15 cellular contexts compared by ENCODE assay signal in genomic region chr17:13385481-13385907, GRCh38.
A peak's percentile ranks its signal among the peaks of the same experiment; 100 is the strongest.
DNase-seq lines count a peak whose midpoint lies in the region; ATAC-seq, FAIRE-seq and TF ChIP-seq lines count a peak whose summit lies in the region.
"Had no signal": no experiment of that assay in that cellular context is flagged by ENCODE, and none has a peak within 500 bp of the region (broad histone marks: within the 10 kb centered on the region; RNA-seq: fewer than 3 reads in every experiment).

No MANE protein-coding gene starts in this region.

- FAIRE-seq in GM12878 (lab: Jason Lieb, UNC) = no peak

- no peak overlapping the region for H3K4me3 ChIP-seq in GM12878
- H3K4me3 ChIP-seq: heart right ventricle had no signal

- H3K4me1 Mint-ChIP-seq in mesothelial cell of epicardium = peaks cover 24% of the 10 kb centered on the region
- H3K4me1 Mint-ChIP-seq: activated CD4-positive, alpha-beta memory T cell treated with anti-CD3 and anti-CD28 coated beads, Interleukin-2, amount 10 ng/mL, durations not matched to agents 7 days and 5 days; B cell; brain; T-helper 17 cell had no signal

- POLR2A ChIA-PET in GM12878 (lab: Charles Lee) = no interaction called here

- H3K4me3 Mint-ChIP-seq in mesothelial cell of epicardium = no peak overlapping the region
- H3K4me3 Mint-ChIP-seq: activated CD4-positive, alpha-beta memory T cell treated with anti-CD3 and anti-CD28 coated beads, Interleukin-2, amount 10 ng/mL, durations not matched to agents 7 days and 5 days; B cell; brain; T-helper 17 cell had no signal

- H3K9me3 Mint-ChIP-seq in mesothelial cell of epicardium = peaks cover 6% of the 10 kb centered on the region
- H3K9me3 Mint-ChIP-seq: activated CD4-positive, alpha-beta memory T cell treated with anti-CD3 and anti-CD28 coated beads, Interleukin-2, amount 10 ng/mL, durations not matched to agents 7 days and 5 days had no signal

- DNase-seq in EH (ENCODE audit: low read depth) (peak; percentile 21), MV-4-11 (lab: John Stamatoyannopoulos, UW) (peak; percentile 82), GM12878 (ENCODE audit: low read depth, low spot score) (no peak), mesothelial cell of epicardium (ENCODE audit: low spot score in 2 of 2, unreplicated experiment in 2 of 2) (no peak)
- no peak for DNase-seq in stimulated activated naive CD4-positive, alpha-beta T cell (lab: John Stamatoyannopoulos, UW)
- DNase-seq: activated CD4-positive, alpha-beta memory T cell treated with anti-CD3 and anti-CD28 coated beads, Interleukin-2, amount 10 ng/mL, durations not matched to agents 7 days and 5 days; activated effector memory CD4-positive, alpha-beta T cell treated with anti-CD3 and anti-CD28 coated beads, Interleukin-2, amount 50 U/mL, for 16 hours; DND-41; heart right ventricle; T-helper 17 cell had no signal

- no peaks in the 10 kb centered on the region for H3K36me3 ChIP-seq in GM12878 (ENCODE audit: control insufficient read depth in 2 of 2, insufficient read depth in 2 of 2, low read length in 1 of 2)
- H3K36me3 ChIP-seq: heart right ventricle had no signal

- no peak overlapping the region for H3K9ac ChIP-seq in GM12878 (ENCODE audit: control insufficient read depth, insufficient read depth, low read length)

- WGBS in GM12878 (ENCODE audit: insufficient coverage, insufficient replicate concordance, low lambda C conversion rate, missing lambda C conversion rate) = 0% methylated on average over 5 of the region's 5 CpGs

- no peaks in the 10 kb centered on the region for H4K20me1 ChIP-seq in GM12878 (ENCODE audit: control insufficient read depth, insufficient read depth)

- H2AFZ ChIP-seq in GM12878 (ENCODE audit: control insufficient read depth, low read depth, low read length) = no peak overlapping the region

- intact Hi-C loops in GM12878 (cut with micrococcal nuclease; ENCODE audit: unreplicated experiment) = no loop called here

- no peak for TF ChIP-seq EP300 in GM12878 (IDR thresholded peaks at IDR 0.05; ENCODE audit: borderline replicate concordance in 1 of 2, control insufficient read depth in 1 of 2, low read depth in 2 of 2, low read length in 2 of 2)

- SMC1A ChIA-PET in GM12878 (lab: Charles Lee; ENCODE audit: uncharacterized antibody, unreplicated experiment) = interaction anchor here (0.5 kb wide), 1 partner anchor 140 kb away, joined by 3 read pairs; no protein-coding TSS in a partner anchor

- in situ Hi-C loops in GM12878 (cut with MboI) = no loop called here

- TF ChIP-seq POLR2A in GM12878 (IDR thresholded peaks at IDR 0.05; ENCODE audit: low read depth, low read length) = no peak

- H3K27me3 Mint-ChIP-seq in mesothelial cell of epicardium (ENCODE audit: low read depth) = no peaks in the 10 kb centered on the region
- H3K27me3 Mint-ChIP-seq: B cell, brain had no signal

- H3K4me2 ChIP-seq in GM12878 (ENCODE audit: control insufficient read depth, insufficient read depth) = no peak overlapping the region

- H3K36me3 Mint-ChIP-seq in mesothelial cell of epicardium = no peaks in the 10 kb centered on the region
- H3K36me3 Mint-ChIP-seq: brain had no signal

- H3K27ac Mint-ChIP-seq in mesothelial cell of epicardium = peak overlapping the region; percentile 92
- H3K27ac Mint-ChIP-seq: activated CD4-positive, alpha-beta memory T cell treated with anti-CD3 and anti-CD28 coated beads, Interleukin-2, amount 10 ng/mL, durations not matched to agents 7 days and 5 days; B cell; T-helper 17 cell had no signal

- no peaks in the 10 kb centered on the region for H3K79me2 ChIP-seq in GM12878 (ENCODE audit: control insufficient read depth, insufficient read depth, low read length)

- H3K9me3 ChIP-seq in GM12878 (replicated peaks; ENCODE audit: control insufficient read depth, insufficient read depth, low read length) = no peaks in the 10 kb centered on the region; the same call in 2 of the 3 replicates
- H3K9me3 ChIP-seq: heart right ventricle had no signal

- RAD21 ChIA-PET in GM12878 (lab: Charles Lee; ENCODE audit: unreplicated experiment) = interaction anchor here (0.6 to 1.5 kb wide), 2 partner anchors 39 to 756 kb away, joined by 3 to 4 read pairs; no protein-coding TSS in a partner anchor

- no peak for TF ChIP-seq CTCF in GM12878 (IDR thresholded peaks at IDR 0.05 in 2 of 3, conservative IDR thresholded peaks at IDR 0.05 in 1 of 3; ENCODE audit: control insufficient read depth in 2 of 3, extremely low read depth in 1 of 3, insufficient read depth in 1 of 3, low read depth in 3 of 3, low read length in 3 of 3)
- TF ChIP-seq CTCF in mesothelial cell of epicardium (IDR thresholded peaks at IDR 0.05; ENCODE audit: unreplicated experiment) = no peak

- no peak overlapping the region for H3K27ac ChIP-seq in GM12878 (ENCODE audit: control insufficient read depth, insufficient read depth)
- H3K27ac ChIP-seq: heart right ventricle had no signal

- no peak for TF ChIP-seq RAD21 in GM12878 (IDR thresholded peaks at IDR 0.05; ENCODE audit: insufficient read depth, low read depth, low read length)

- no peaks in the 10 kb centered on the region for H3K27me3 ChIP-seq in GM12878 (replicated peaks in 1 of 2; ENCODE audit: control insufficient read depth in 2 of 2, insufficient read depth in 2 of 2, low read length in 1 of 2)
- H3K27me3 ChIP-seq: heart right ventricle had no signal

- CTCF ChIA-PET in GM12878 (lab: Yijun Ruan, JAX) = no interaction called here

- no peak for ATAC-seq in GM12878
- ATAC-seq in activated CD4-positive, CD25-positive, alpha-beta regulatory T cell treated with anti-CD3 and anti-CD28 coated beads, Interleukin-2, amount 50 U/mL, for 24 hours = no peak
- no peak for ATAC-seq in GM19035 (IDR thresholded peaks at IDR 0.05; ENCODE audit: unreplicated experiment)
- ATAC-seq in HG03025 (IDR thresholded peaks at IDR 0.05; ENCODE audit: low FRiP score, unreplicated experiment) = no peak
- ATAC-seq: T-helper 17 cell had no signal

- BruUV-seq in GM12878 (replicated peaks; lab: Mats Ljungman, UMichigan) = no TSS peak

- no peaks in the 10 kb centered on the region for H3K4me1 ChIP-seq in GM12878 (ENCODE audit: control insufficient read depth, insufficient read depth, low read length)

TF ChIP-seq in GM12878, 131 proteins besides CTCF, POLR2A, EP300 and RAD21:
- TF ChIP-seq RBBP5 (conservative IDR thresholded peaks at IDR 0.05) (no peak), SPI1 (IDR thresholded peaks at IDR 0.05; ENCODE audit: borderline replicate concordance, insufficient read depth, low read depth, low read length) (peak; percentile 53; the same call in 1 of the 2 replicates)

Comparison
In these comparisons a context has a peak if more than half of its experiments do, and no peak if none do; other contexts are left out.
1. DNase-seq: peak in EH (single experiment) and MV-4-11 (single experiment); none in GM12878 (single experiment), mesothelial cell of epicardium (0 of 2) and stimulated activated naive CD4-positive, alpha-beta T cell (0 of 6).